Comparison of ENCODE assay signal across 1 cellular context in genomic region chr14:33834956-33835655, GRCh38.
TF ChIP-seq lines count a peak whose summit lies in the region.

No MANE protein-coding gene starts in this region.

TF ChIP-seq in K562, 482 proteins besides CTCF, POLR2A, EP300 and RAD21 (continued from another document):
- TF ChIP-seq ZNF280A (IDR thresholded peaks at IDR 0.05; ENCODE audit: low read depth, partially characterized antibody) (no peak), KHSRP (IDR thresholded peaks at IDR 0.05) (no peak), TAF15 (IDR thresholded peaks at IDR 0.05; ENCODE audit: low read depth, low read length) (no peak), MECOM (CRISPR knock-in tag; IDR thresholded peaks at IDR 0.05) (no peak), TGIF2 (CRISPR knock-in tag; IDR thresholded peaks at IDR 0.05) (no peak), NCOA2 (IDR thresholded peaks at IDR 0.05; ENCODE audit: partially characterized antibody in 2 of 2) (no peak), OTX1 (CRISPR knock-in tag; IDR thresholded peaks at IDR 0.05) (no peak), ARID1B (IDR thresholded peaks at IDR 0.05) (no peak), MTA2 (IDR thresholded peaks at IDR 0.05; ENCODE audit: low read depth) (no peak), ZNF449 (CRISPR knock-in tag; IDR thresholded peaks at IDR 0.05) (no peak), CBFA2T3 (IDR thresholded peaks at IDR 0.05) (no peak), SAFB2 (IDR thresholded peaks at IDR 0.05; ENCODE audit: borderline replicate concordance, low read depth, low read length, severe bottlenecking) (no peak), ZNF740 (CRISPR knock-in tag; IDR thresholded peaks at IDR 0.05) (no peak), ZNF740 (tag; IDR thresholded peaks at IDR 0.05) (no peak), MAFF (IDR thresholded peaks at IDR 0.05; ENCODE audit: low read length) (no peak)
